ENCODE assay signal across 27 cellular contexts in genomic region chr4:109177411-109177810, GRCh38.
DNase-seq lines count a peak whose midpoint lies in the region; ATAC-seq and TF ChIP-seq lines count a peak whose summit lies in the region.
"Had no signal": no experiment of that assay in that cellular context is flagged by ENCODE, and none has a peak within 500 bp of the region (broad histone marks: within the 10 kb centered on the region; RNA-seq: fewer than 3 reads in every experiment).

No MANE protein-coding gene starts in this region.

- H3K27me3 ChIP-seq in endodermal cell (ENCODE audit: control insufficient read depth, insufficient read depth, low read length, poor library complexity, severe bottlenecking) = no peaks in the 10 kb centered on the region
- H3K27me3 ChIP-seq in CD4-positive, alpha-beta T cell (ENCODE audit: control insufficient read depth, insufficient read depth, low read length) = no peaks in the 10 kb centered on the region

- peak overlapping the region; percentile 41 for H3K27ac Mint-ChIP-seq in WTC11
- H3K27ac Mint-ChIP-seq in endodermal cell = peak overlapping the region; percentile 11
- peak overlapping the region; percentile 39 to 74 (median 62) for H3K27ac Mint-ChIP-seq in nephron
- no peak overlapping the region for H3K27ac Mint-ChIP-seq in activated CD4-positive, alpha-beta memory T cell treated with anti-CD3 and anti-CD28 coated beads for 36 hours
- H3K27ac Mint-ChIP-seq in CD4-positive, alpha-beta T cell = no peak overlapping the region
- H3K27ac Mint-ChIP-seq: B cell; CD8-positive, alpha-beta memory T cell had no signal

- in situ Hi-C loops in G401 (cut with HindIII; ENCODE audit: low sequenced_read_pairs) = no loop called here

- H3K4me1 Mint-ChIP-seq in WTC11 = peaks cover 27% of the 10 kb centered on the region
- H3K4me1 Mint-ChIP-seq in endodermal cell = peaks cover 24% of the 10 kb centered on the region
- peaks cover 34% of the 10 kb centered on the region for H3K4me1 Mint-ChIP-seq in nephron
- no peaks in the 10 kb centered on the region for H3K4me1 Mint-ChIP-seq in activated CD4-positive, alpha-beta memory T cell treated with anti-CD3 and anti-CD28 coated beads for 36 hours (ENCODE audit: low read depth)
- H3K4me1 Mint-ChIP-seq in CD4-positive, alpha-beta T cell (ENCODE audit: low read depth) = no peaks in the 10 kb centered on the region
- H3K4me1 Mint-ChIP-seq: B cell; CD8-positive, alpha-beta memory T cell had no signal

- ATAC-seq in WTC11 = no peak
- no peak for ATAC-seq in CD4-positive, alpha-beta T cell (ENCODE audit: poor library complexity)
- ATAC-seq: PC-3 had no signal

- H3K36me3 Mint-ChIP-seq in WTC11 = no peaks in the 10 kb centered on the region
- no peaks in the 10 kb centered on the region for H3K36me3 Mint-ChIP-seq in endodermal cell (ENCODE audit: low read depth)
- H3K36me3 Mint-ChIP-seq in nephron (ENCODE audit: low read depth) = no peaks in the 10 kb centered on the region
- no peaks in the 10 kb centered on the region for H3K36me3 Mint-ChIP-seq in activated CD4-positive, alpha-beta memory T cell treated with anti-CD3 and anti-CD28 coated beads for 36 hours
- no peaks in the 10 kb centered on the region for H3K36me3 Mint-ChIP-seq in CD4-positive, alpha-beta T cell (ENCODE audit: low read depth)

- H3K9me3 Mint-ChIP-seq in WTC11 (no peaks in the 10 kb centered on the region), endodermal cell (no peaks in the 10 kb centered on the region), nephron (no peaks in the 10 kb centered on the region)
- no peaks in the 10 kb centered on the region for H3K9me3 Mint-ChIP-seq in activated CD4-positive, alpha-beta memory T cell treated with anti-CD3 and anti-CD28 coated beads for 36 hours
- no peaks in the 10 kb centered on the region for H3K9me3 Mint-ChIP-seq in CD4-positive, alpha-beta T cell
- H3K9me3 Mint-ChIP-seq: CD8-positive, alpha-beta memory T cell had no signal

- H3K9ac ChIP-seq in endodermal cell (ENCODE audit: extremely low read depth, low read length, poor library complexity, severe bottlenecking) = no peak overlapping the region
- H3K9ac ChIP-seq: GM23248, KMS-11, SK-N-SH had no signal

- intact Hi-C loops in activated CD4-positive, alpha-beta memory T cell treated with anti-CD3 and anti-CD28 coated beads for 36 hours (cut with micrococcal nuclease) = no loop called here
- intact Hi-C loops in CD4-positive, alpha-beta T cell (cut with DNase I, micrococcal nuclease) = no loop called here

- H3K9me3 ChIP-seq in endodermal cell (ENCODE audit: control insufficient read depth, low read length) = no peaks in the 10 kb centered on the region
- H3K9me3 ChIP-seq in CD4-positive, alpha-beta T cell (ENCODE audit: control insufficient read depth, low read length) = no peaks in the 10 kb centered on the region
- H3K9me3 ChIP-seq: SK-N-SH had no signal

- H3K27me3 Mint-ChIP-seq in WTC11 (ENCODE audit: low read depth) (no peaks in the 10 kb centered on the region; the same call in 1 of the 2 replicates), endodermal cell (ENCODE audit: insufficient read depth) (no peaks in the 10 kb centered on the region), nephron (ENCODE audit: low read depth) (no peaks in the 10 kb centered on the region)
- peaks cover 2% of the 10 kb centered on the region for H3K27me3 Mint-ChIP-seq in activated CD4-positive, alpha-beta memory T cell treated with anti-CD3 and anti-CD28 coated beads for 36 hours
- no peaks in the 10 kb centered on the region for H3K27me3 Mint-ChIP-seq in CD4-positive, alpha-beta T cell
- H3K27me3 Mint-ChIP-seq: B cell had no signal

- H3K4me3 ChIP-seq in endodermal cell (ENCODE audit: low read length) = no peak overlapping the region
- H3K4me3 ChIP-seq: GM23248 had no signal

- H3K36me3 ChIP-seq in endodermal cell (ENCODE audit: control insufficient read depth, insufficient read depth, low read length) = no peaks in the 10 kb centered on the region

- peak overlapping the region; percentile 12 for H3K27ac ChIP-seq in endodermal cell (ENCODE audit: low read depth, low read length)
- no peak overlapping the region for H3K27ac ChIP-seq in CD4-positive, alpha-beta T cell (ENCODE audit: low read depth, low read length)
- H3K27ac ChIP-seq: 22Rv1, C4-2B, GM23248, KMS-11 had no signal

- DNase-seq in G401 (ENCODE audit: low spot score) (peak; percentile 81), WTC11 (ENCODE audit: low spot score) (no peak), endodermal cell (no peak), DMS114 treated with DMSO at 0.1 percent for 48 hours (lab: John Stamatoyannopoulos, UW; ENCODE audit: unreplicated experiment) (no peak)
- DNase-seq in stimulated activated CD4-positive, alpha-beta T cell treated with anti-CD3 and anti-CD28 coated beads, Interleukin-2, amount 100 ng/mL, for 48 hours = no peak
- no peak for DNase-seq in activated CD4-positive, alpha-beta memory T cell treated with anti-CD3 and anti-CD28 coated beads for 36 hours
- DNase-seq in CD4-positive, alpha-beta T cell = no peak
- DNase-seq: CD8-positive, alpha-beta memory T cell; DMS 273 treated with DMSO at 0.1 percent for 48 hours; DMS79 treated with DMSO at 0.1 percent for 48 hours; GM23248; H7; IMR-90; NCI-H1048; NCI-H1417; NCI-H1694; NCI-H2029 treated with DMSO at 0.1 percent for 48 hours; NCI-H2227 treated with DMSO at 0.1 percent for 48 hours; NCI-H510A treated with DMSO at 0.1 percent for 48 hours; NCI-H774; PC-3; SK-N-SH had no signal

- H3K4me3 Mint-ChIP-seq in WTC11 (no peak overlapping the region), endodermal cell (no peak overlapping the region), nephron (no peak overlapping the region)
- H3K4me3 Mint-ChIP-seq in activated CD4-positive, alpha-beta memory T cell treated with anti-CD3 and anti-CD28 coated beads for 36 hours = no peak overlapping the region
- no peak overlapping the region for H3K4me3 Mint-ChIP-seq in CD4-positive, alpha-beta T cell
- H3K4me3 Mint-ChIP-seq: B cell; CD8-positive, alpha-beta memory T cell had no signal

- TF ChIP-seq CTCF in WTC11 (IDR thresholded peaks at IDR 0.05) (no peak), endodermal cell (conservative IDR thresholded peaks at IDR 0.05) (no peak), nephron (IDR thresholded peaks at IDR 0.05; ENCODE audit: unreplicated experiment in 3 of 3) (no peak)
- TF ChIP-seq CTCF in CD4-positive, alpha-beta T cell (IDR thresholded peaks at IDR 0.05) = no peak

- whole genome bisulfite sequencing in endodermal cell (ENCODE audit: insufficient coverage in 1 of 2, insufficient read length in 1 of 2), 2 experiments = 85 to 100% methylated on average over 1 to 3 of the region's 3 CpGs

- POLR2A ChIA-PET in WTC11 (lab: Charles Lee) = interaction anchor here (1.1 kb wide), 1 partner anchor 414 kb away, joined by 3 read pairs; the partner anchor contains the start of gene ETNPPL
- POLR2A ChIA-PET in activated CD4-positive, alpha-beta memory T cell treated with anti-CD3 and anti-CD28 coated beads for 36 hours (lab: Charles Lee) = no interaction called here
- POLR2A ChIA-PET in CD4-positive, alpha-beta T cell (lab: Charles Lee) = no interaction called here

- CTCF ChIA-PET in WTC11 (lab: Charles Lee) = no interaction called here
- CTCF ChIA-PET in activated CD4-positive, alpha-beta memory T cell treated with anti-CD3 and anti-CD28 coated beads for 36 hours (lab: Charles Lee) = no interaction called here
- CTCF ChIA-PET in CD4-positive, alpha-beta T cell (lab: Charles Lee) = no interaction called here

- peaks cover 8% of the 10 kb centered on the region for H3K4me1 ChIP-seq in endodermal cell (ENCODE audit: control insufficient read depth, insufficient read depth, low read length)

TF ChIP-seq in WTC11, 78 proteins besides CTCF, POLR2A, EP300 and RAD21 (continues in another document):
- no peak for TF ChIP-seq ZNF423 (CRISPR knock-in tag; IDR thresholded peaks at IDR 0.05)
- no peak for TF ChIP-seq SMAD3 (CRISPR knock-in tag; IDR thresholded peaks at IDR 0.05; ENCODE audit: borderline replicate concordance)
- TF ChIP-seq, protein P1, sequence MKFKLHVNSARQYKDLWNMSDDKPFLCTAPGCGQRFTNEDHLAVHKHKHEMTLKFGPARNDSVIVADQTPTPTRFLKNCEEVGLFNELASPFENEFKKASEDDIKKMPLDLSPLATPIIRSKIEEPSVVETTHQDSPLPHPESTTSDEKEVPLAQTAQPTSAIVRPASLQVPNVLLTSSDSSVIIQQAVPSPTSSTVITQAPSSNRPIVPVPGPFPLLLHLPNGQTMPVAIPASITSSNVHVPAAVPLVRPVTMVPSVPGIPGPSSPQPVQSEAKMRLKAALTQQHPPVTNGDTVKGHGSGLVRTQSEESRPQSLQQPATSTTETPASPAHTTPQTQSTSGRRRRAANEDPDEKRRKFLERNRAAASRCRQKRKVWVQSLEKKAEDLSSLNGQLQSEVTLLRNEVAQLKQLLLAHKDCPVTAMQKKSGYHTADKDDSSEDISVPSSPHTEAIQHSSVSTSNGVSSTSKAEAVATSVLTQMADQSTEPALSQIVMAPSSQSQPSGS (CRISPR knock-in tag; IDR thresholded peaks at IDR 0.05; ENCODE audit: borderline replicate concordance, low read depth) = no peak
- TF ChIP-seq JAZF1 (CRISPR knock-in tag; IDR thresholded peaks at IDR 0.05) = no peak
- TF ChIP-seq ZMAT4 (CRISPR knock-in tag; IDR thresholded peaks at IDR 0.05) = no peak
- TF ChIP-seq EMX1 (CRISPR knock-in tag; IDR thresholded peaks at IDR 0.05) = no peak
- TF ChIP-seq TCF7 (CRISPR knock-in tag; IDR thresholded peaks at IDR 0.05; ENCODE audit: low read depth) = no peak

Comparison
In these comparisons a context has a peak if more than half of its experiments do, and no peak if none do; other contexts are left out.
1. H3K27ac Mint-ChIP-seq: peak in WTC11 (single experiment), endodermal cell (single experiment) and nephron (3 of 3); none in activated CD4-positive, alpha-beta memory T cell treated with anti-CD3 and anti-CD28 coated beads for 36 hours (single experiment) and CD4-positive, alpha-beta T cell (single experiment).